Comparison of ENCODE assay signal across 8 cellular contexts in genomic region chr15:74365619-74366445, GRCh38.
DNase-seq lines count a peak whose midpoint lies in the region; TF ChIP-seq lines count a peak whose summit lies in the region.

No MANE protein-coding gene starts in this region.

- no peak for TF ChIP-seq CTCF in astrocyte of the cerebellum (IDR thresholded peaks at IDR 0.05; ENCODE audit: low read depth, low read length, missing control alignments)

- H3K4me3 ChIP-seq in astrocyte of the cerebellum (ENCODE audit: low read depth, low read length) (peak overlapping the region; percentile 47), skin epidermis (peak overlapping the region; percentile 35 to 51 (median 42))

- in situ Hi-C loops in astrocyte of the cerebellum (cut with HindIII; ENCODE audit: low sequenced_read_pairs) = no loop called here

- peak; percentile 33 for DNase-seq in HS-5 (ENCODE audit: low read depth)
- no peak for DNase-seq in astrocyte of the cerebellum (ENCODE audit: low read depth)
- DNase-seq in iPS-NIHi11 (ENCODE audit: low spot score) = peak; percentile 64
- DNase-seq in KG1 (lab: John Stamatoyannopoulos, UW) = no peak
- no peak for DNase-seq in NCI-H1417 treated with DMSO at 0.1 percent for 48 hours (lab: John Stamatoyannopoulos, UW)
- DNase-seq in NCI-H2107 treated with DMSO at 0.1 percent for 48 hours (lab: John Stamatoyannopoulos, UW; ENCODE audit: unreplicated experiment) = no peak
- no peak for DNase-seq in NOMO-1 treated with DMSO at 0.1 percent for 48 hours (lab: John Stamatoyannopoulos, UW; ENCODE audit: unreplicated experiment)

- peak overlapping the region in 11 of 21 experiments; percentile 11 to 74 (median 62) for H3K27ac ChIP-seq in skin epidermis

Comparison
In these comparisons a context has a peak if more than half of its experiments do, and no peak if none do; other contexts are left out.
1. DNase-seq: peak in HS-5 (single experiment) and iPS-NIHi11 (single experiment); none in astrocyte of the cerebellum (single experiment), KG1 (single experiment), NCI-H1417 treated with DMSO at 0.1 percent for 48 hours (single experiment), NCI-H2107 treated with DMSO at 0.1 percent for 48 hours (single experiment) and NOMO-1 treated with DMSO at 0.1 percent for 48 hours (single experiment).